Comparison of ENCODE assay signal across 1 cellular context in the genomic region with DNA sequence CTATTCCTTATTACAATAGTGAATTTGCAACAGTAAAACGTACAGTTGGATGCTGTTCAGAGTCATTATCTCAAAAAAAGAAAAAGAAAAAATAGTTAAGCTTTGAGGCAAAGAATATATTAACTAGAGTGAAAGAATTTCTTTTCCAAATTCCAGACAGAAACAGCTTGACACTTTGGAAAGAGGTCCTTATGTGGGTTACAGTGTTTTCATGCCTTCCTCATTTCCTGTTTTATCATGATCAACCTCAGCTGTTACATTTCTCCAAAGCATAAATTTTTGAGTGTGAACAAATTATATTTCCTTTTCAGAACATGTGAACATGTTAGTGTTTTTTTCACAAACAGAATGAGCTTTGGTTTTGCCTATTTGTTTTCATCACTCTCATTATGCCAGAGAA.
TF ChIP-seq lines count a peak whose summit lies in the region.

No MANE protein-coding gene starts in this region.

TF ChIP-seq in endothelial cell of umbilical vein, 7 proteins besides CTCF, POLR2A, EP300 and RAD21:
- TF ChIP-seq GATA2 (IDR thresholded peaks at IDR 0.05; ENCODE audit: insufficient read depth, insufficient read length, low read depth, low read length) = no peak
- TF ChIP-seq MYC (IDR thresholded peaks at IDR 0.05; ENCODE audit: low read depth, low read length) = no peak
- TF ChIP-seq, protein P1, sequence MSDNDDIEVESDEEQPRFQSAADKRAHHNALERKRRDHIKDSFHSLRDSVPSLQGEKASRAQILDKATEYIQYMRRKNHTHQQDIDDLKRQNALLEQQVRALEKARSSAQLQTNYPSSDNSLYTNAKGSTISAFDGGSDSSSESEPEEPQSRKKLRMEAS (IDR thresholded peaks at IDR 0.05; ENCODE audit: insufficient read depth, insufficient read length) = no peak
- TF ChIP-seq FOS (IDR thresholded peaks at IDR 0.05; ENCODE audit: borderline replicate concordance, insufficient read depth, low read length) = no peak
- TF ChIP-seq JUN (IDR thresholded peaks at IDR 0.05; ENCODE audit: borderline replicate concordance, insufficient read depth, insufficient read length, low read depth) = no peak
- no peak for TF ChIP-seq POLR2AphosphoS5 (IDR thresholded peaks at IDR 0.05; ENCODE audit: insufficient read depth, low read depth, low read length)
- no peak for TF ChIP-seq EZH2 (IDR thresholded peaks at IDR 0.05; ENCODE audit: borderline replicate concordance, low read depth, low read length, severe bottlenecking)
TF ChIP-seq in endothelial cell of umbilical vein: peak in this region for 0.
